9 cellular contexts compared by ENCODE assay signal in genomic region chr11:57527056-57527631, GRCh38. TPM values are rescaled to one million over a fixed set of nuclear protein-coding genes. Genes with fewer than 3 reads are reported as not detected.
A peak's percentile ranks its signal among the peaks of the same experiment; 100 is the strongest.
DNase-seq lines count a peak whose midpoint lies in the region; ATAC-seq and TF ChIP-seq lines count a peak whose summit lies in the region.
"Had no signal": no experiment of that assay in that cellular context is flagged by ENCODE, and none has a peak within 500 bp of the region (broad histone marks: within the 10 kb centered on the region; RNA-seq: fewer than 3 reads in every experiment).

No MANE protein-coding gene starts in this region.

- H3K4me3 ChIP-seq in BJ (ENCODE audit: low read depth, low read length) (no peak overlapping the region), fibroblast of the aortic adventitia (ENCODE audit: low read depth, low read length) (no peak overlapping the region), thyroid gland (replicated peaks in 1 of 3) (no peak overlapping the region)

- H3K4me1 Mint-ChIP-seq in activated T-cell treated with anti-CD3 and anti-CD28 coated beads, Interleukin-2, amount 50 U/mL, for 4 hours (ENCODE audit: low read depth) = peaks cover 30% of the 10 kb centered on the region

- H3K9me3 Mint-ChIP-seq in activated T-cell treated with anti-CD3 and anti-CD28 coated beads, Interleukin-2, amount 50 U/mL, for 4 hours = no peaks in the 10 kb centered on the region
- H3K9me3 Mint-ChIP-seq: IgD-negative memory B cell had no signal

- H3K4me1 ChIP-seq in thyroid gland = peaks cover 10 to 15% of the 10 kb centered on the region in 2 donors

- WGBS in thyroid gland, 2 donors = 12 to 16% methylated on average over 7 of the region's 7 CpGs

- H3K27me3 ChIP-seq in BJ (ENCODE audit: control insufficient read depth, insufficient read depth, low read length) (no peaks in the 10 kb centered on the region), thyroid gland (no peaks in the 10 kb centered on the region)

- peaks cover 13% of the 10 kb centered on the region for H3K36me3 Mint-ChIP-seq in activated T-cell treated with anti-CD3 and anti-CD28 coated beads, Interleukin-2, amount 50 U/mL, for 4 hours (ENCODE audit: insufficient read depth)

- no peaks in the 10 kb centered on the region for H3K9me3 ChIP-seq in thyroid gland

- no peak for TF ChIP-seq POLR2A in thyroid gland (IDR thresholded peaks at IDR 0.05)

- H3K4me3 Mint-ChIP-seq in activated T-cell treated with anti-CD3 and anti-CD28 coated beads, Interleukin-2, amount 50 U/mL, for 4 hours = no peak overlapping the region

- intact Hi-C loops in thyroid gland (cut with DNase I) = loop anchor here (2.0 to 10.0 kb wide), 2 partner anchors 32 to 72 kb away; no protein-coding TSS in a partner anchor

- DNase-seq in BJ (ENCODE audit: low read depth) = no peak
- DNase-seq in HCEC 1CT = peak; percentile 50
- peak; percentile 54 for DNase-seq in OCI-M2 (lab: John Stamatoyannopoulos, UW; ENCODE audit: unreplicated experiment)
- DNase-seq in activated T-cell treated with anti-CD3 and anti-CD28 coated beads, Interleukin-2, amount 50 U/mL, for 4 hours = peak; percentile 72
- DNase-seq in fibroblast of the aortic adventitia (ENCODE audit: low read depth) = peak; percentile 75
- DNase-seq in omental fat pad (ENCODE audit: low spot score) = peak; percentile 93
- peak; percentile 78 to 82 for DNase-seq in thyroid gland

- no peak for ATAC-seq in activated T-cell treated with anti-CD3 and anti-CD28 coated beads, Interleukin-2, amount 50 U/mL, for 4 hours
- ATAC-seq in omental fat pad (ENCODE audit: low FRiP score) (no peak), GM18909 (IDR thresholded peaks at IDR 0.05; ENCODE audit: poor library complexity, unreplicated experiment) (no peak)

- H3K27ac ChIP-seq in thyroid gland = no peak overlapping the region

- peaks cover 2% of the 10 kb centered on the region; the same call in 1 of the 2 replicates for H3K36me3 ChIP-seq in BJ (ENCODE audit: control insufficient read depth, insufficient read depth, low read length)
- H3K36me3 ChIP-seq in thyroid gland = no peaks in the 10 kb centered on the region

- H3K27me3 Mint-ChIP-seq in activated T-cell treated with anti-CD3 and anti-CD28 coated beads, Interleukin-2, amount 50 U/mL, for 4 hours (ENCODE audit: low read depth) = no peaks in the 10 kb centered on the region
- H3K27me3 Mint-ChIP-seq: IgD-negative memory B cell had no signal

- POLR2A ChIA-PET in BJ (lab: Charles Lee) = no interaction called here

- CTCF ChIA-PET in BJ (lab: Yijun Ruan, JAX) = interaction anchor here (0.5 to 12.6 kb wide), 36 partner anchors 9 to 986 kb away, joined by 3 to 182 read pairs (median 6); partner anchors contain the start of genes RTN4RL2, SLC43A1, SMTNL1 and UBE2L6

- TF ChIP-seq CTCF in BJ (IDR thresholded peaks at IDR 0.05; ENCODE audit: insufficient read depth, low read depth, low read length) (peak; percentile 91), fibroblast of the aortic adventitia (IDR thresholded peaks at IDR 0.05; ENCODE audit: insufficient read depth, low read length) (peak; percentile 92), omental fat pad (IDR thresholded peaks at IDR 0.05) (peak in 2 of 3 donors; percentile 71 to 74), thyroid gland (IDR thresholded peaks at IDR 0.05) (peak; percentile 69 to 99 (median 92))

RNA-seq across cellular contexts. Expression of gene TIMM10, which starts 3.4 kb away (rescaled TPM):
- 90.5 and 91.7 TPM in 2 replicates for polyA plus RNA-seq in BJ (2011; rRNA removed)
- polyA minus RNA-seq in BJ (2011; rRNA and poly(A)+ RNA removed) = 11.3 and 24.7 TPM in 2 replicates
- 100 to 1,000 TPM; 152 to 189 (median 154) TPM for total RNA-seq in activated T-cell treated with anti-CD3 and anti-CD28 coated beads, Interleukin-2, amount 50 U/mL, for 4 hours
- total RNA-seq in fibroblast of the aortic adventitia (ENCODE audit: low replicate concordance) (32.1 and 77.5 TPM in 2 replicates), omental fat pad (10 to 100 TPM; 42.9 to 49.0 (median 45.9) TPM), thyroid gland (10 to 100 TPM; 29.8 to 43.7 (median 37.4) TPM)

RNA-seq across cellular contexts. Expression of gene SMTNL1, which starts 10.3 kb away (rescaled TPM):
- polyA plus RNA-seq in BJ (2011; rRNA removed) = not detected in 2 replicates
- not detected in 2 replicates for polyA minus RNA-seq in BJ (2011; rRNA and poly(A)+ RNA removed)
- not detected for total RNA-seq in activated T-cell treated with anti-CD3 and anti-CD28 coated beads, Interleukin-2, amount 50 U/mL, for 4 hours
- total RNA-seq in fibroblast of the aortic adventitia (ENCODE audit: low replicate concordance) (not detected in 2 replicates), omental fat pad (not detected), thyroid gland (not detected)

RNA-seq across cellular contexts. Expression of gene SLC43A1, which starts 11.6 kb away (rescaled TPM):
- polyA plus RNA-seq in BJ (2011; rRNA removed) = 11.8 and 23.4 TPM in 2 replicates
- 13.3 and 17.9 TPM in 2 replicates for polyA minus RNA-seq in BJ (2011; rRNA and poly(A)+ RNA removed)
- 10 to 100 TPM; 15.5 to 20.3 (median 18.3) TPM for total RNA-seq in activated T-cell treated with anti-CD3 and anti-CD28 coated beads, Interleukin-2, amount 50 U/mL, for 4 hours
- total RNA-seq in fibroblast of the aortic adventitia (ENCODE audit: low replicate concordance) = 11.4 and 15.3 TPM in 2 replicates
- total RNA-seq in omental fat pad = 10 to 100 TPM; 11.5 to 40.4 (median 16.5) TPM
- total RNA-seq in thyroid gland = 10 to 100 TPM; 20.3 to 64.1 (median 28.8) TPM

RNA-seq across cellular contexts. Expression of gene UBE2L6, which starts 40.3 kb away (rescaled TPM):
- 57.3 and 67.0 TPM in 2 replicates for polyA plus RNA-seq in BJ (2011; rRNA removed)
- polyA minus RNA-seq in BJ (2011; rRNA and poly(A)+ RNA removed) = 45.1 and 84.0 TPM in 2 replicates
- 100 to 1,000 TPM; 117 to 136 (median 122) TPM for total RNA-seq in activated T-cell treated with anti-CD3 and anti-CD28 coated beads, Interleukin-2, amount 50 U/mL, for 4 hours
- total RNA-seq in fibroblast of the aortic adventitia (ENCODE audit: low replicate concordance) = 30.6 and 41.1 TPM in 2 replicates
- 100 to 1,000 TPM in 1 of 4 donors, 10 to 100 TPM in 3; 46.5 to 104 (median 52.6) TPM for total RNA-seq in omental fat pad
- 10 to 100 TPM; 30.8 to 41.7 (median 38.8) TPM for total RNA-seq in thyroid gland
